ENCODE assay signal across 12 cellular contexts in the genomic region with DNA sequence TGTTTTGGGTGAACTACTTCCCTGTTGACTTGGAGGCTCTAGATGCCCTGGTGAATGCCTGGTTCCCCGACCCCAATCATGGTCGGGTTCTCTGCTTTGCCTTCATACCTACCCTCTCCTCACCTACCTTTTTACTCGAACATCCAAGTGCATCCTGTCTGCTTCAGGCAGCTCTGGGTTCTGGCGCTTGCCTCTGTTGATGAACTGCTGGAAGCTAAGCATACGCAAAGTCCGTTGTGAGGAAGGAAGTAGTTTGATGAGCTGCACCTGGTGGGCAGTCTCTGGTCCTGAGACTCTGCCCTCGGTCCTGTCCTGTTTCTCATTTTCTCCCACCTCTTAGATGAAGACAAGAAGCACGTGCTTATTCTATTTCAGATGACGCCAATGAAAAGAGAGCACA. TPM values are rescaled to one million over a fixed set of nuclear protein-coding genes. Genes with fewer than 3 reads are reported as not detected.
"Had no signal": no experiment of that assay in that cellular context is flagged by ENCODE, and none has a peak within 500 bp of the region (broad histone marks: within the 10 kb centered on the region; RNA-seq: fewer than 3 reads in every experiment).

No MANE protein-coding gene starts in this region.

- DNase-seq: activated CD4-positive, alpha-beta memory T cell treated with anti-CD3 and anti-CD28 coated beads, Interleukin-2, amount 10 ng/mL, durations not matched to agents 7 days and 5 days; activated CD4-positive, alpha-beta T cell treated with anti-CD3 and anti-CD28 coated beads for 4 hours; activated naive CD4-positive, alpha-beta T cell treated with anti-CD3 and anti-CD28 coated beads, Interleukin-2, amount 50 U/mL, for 16 hours; activated T-cell treated with anti-CD3 and anti-CD28 coated beads, Interleukin-2, amount 50 U/mL, for 24 hours; central memory CD4-positive, alpha-beta T cell; effector CD8-positive, alpha-beta T cell; esophagus squamous epithelium; sigmoid colon; stimulated activated CD4-positive, alpha-beta T cell treated with anti-CD3 and anti-CD28 coated beads, Interleukin-1b, Interleukin-23, amount 100 ng/mL, for 48 hours had no signal

- ATAC-seq: natural killer cell treated with Interleukin-12 subunit alpha and Interleukin-12 subunit beta and Interleukin-15 and Interleukin-18, amount 100 ng/mL, for 72 hours had no signal

- H3K27ac ChIP-seq: esophagus squamous epithelium, sigmoid colon had no signal

- H3K4me3 ChIP-seq: adrenal gland, coronary artery, esophagus squamous epithelium, sigmoid colon had no signal

- H3K9me3 ChIP-seq: adrenal gland, esophagus squamous epithelium, sigmoid colon had no signal

RNA-seq across cellular contexts. Expression of gene FAM186B, which starts 53.0 kb away (rescaled TPM):
- total RNA-seq: activated CD4-positive, alpha-beta memory T cell treated with anti-CD3 and anti-CD28 coated beads, Interleukin-2, amount 10 ng/mL, durations not matched to agents 7 days and 5 days had no signal
